20 cellular contexts compared by ENCODE assay signal in the genomic region with DNA sequence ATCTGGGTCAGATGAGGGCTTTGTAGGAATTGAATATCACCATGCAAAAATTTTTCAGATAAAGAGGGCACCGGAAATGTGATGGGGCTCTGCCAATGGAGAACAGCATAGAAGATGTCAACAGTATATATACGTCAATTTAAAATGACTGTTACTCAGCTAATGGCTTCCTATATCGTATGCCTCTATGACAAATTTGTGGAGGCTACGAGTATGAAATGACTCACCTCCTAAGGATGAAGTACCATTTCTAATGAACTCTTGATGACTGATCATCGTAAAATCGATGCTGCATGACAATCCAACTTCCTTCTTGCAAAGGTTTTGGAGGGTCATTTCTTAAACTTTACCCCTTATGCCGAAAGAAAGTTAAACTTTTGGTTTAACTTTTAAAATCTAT.
"Had no signal": no experiment of that assay in that cellular context is flagged by ENCODE, and none has a peak within 500 bp of the region (broad histone marks: within the 10 kb centered on the region; RNA-seq: fewer than 3 reads in every experiment).

No MANE protein-coding gene starts in this region.

- H3K4me3 ChIP-seq: mucosa of descending colon, right atrium auricular region, transverse colon had no signal

- H3K36me3 Mint-ChIP-seq: activated CD8-positive, alpha-beta memory T cell treated with anti-CD3 and anti-CD28 coated beads, Interleukin-2, amount 10 ng/mL, durations not matched to agents 7 days and 5 days; activated naive CD4-positive, alpha-beta T cell treated with anti-CD3 and anti-CD28 coated beads, Interleukin-2, amount 50 U/mL, for 24 hours; brain; stimulated activated memory B cell treated with anti-CD40 and anti-IgM and Interleukin-4, amounts not matched to agents 10 μg/mL and 1 μg/mL and 100 μg/mL, for 72 hours had no signal

- H3K4me1 ChIP-seq: right atrium auricular region, transverse colon had no signal

- H3K27ac ChIP-seq: neutrophil, right atrium auricular region, transverse colon had no signal

- H3K4me1 Mint-ChIP-seq: activated CD8-positive, alpha-beta memory T cell treated with anti-CD3 and anti-CD28 coated beads, Interleukin-2, amount 10 ng/mL, durations not matched to agents 7 days and 5 days; activated naive CD4-positive, alpha-beta T cell treated with anti-CD3 and anti-CD28 coated beads, Interleukin-2, amount 50 U/mL, for 24 hours; brain; central memory CD8-positive, alpha-beta T cell; immature natural killer cell; naive thymus-derived CD8-positive, alpha-beta T cell; stimulated activated memory B cell treated with anti-CD40 and anti-IgM and Interleukin-4, amounts not matched to agents 10 μg/mL and 1 μg/mL and 100 μg/mL, for 72 hours; T-helper 17 cell had no signal

- H3K27me3 Mint-ChIP-seq: activated CD8-positive, alpha-beta memory T cell treated with anti-CD3 and anti-CD28 coated beads, Interleukin-2, amount 10 ng/mL, durations not matched to agents 7 days and 5 days; activated naive CD4-positive, alpha-beta T cell treated with anti-CD3 and anti-CD28 coated beads, Interleukin-2, amount 50 U/mL, for 24 hours; activated T-cell treated with anti-CD3 and anti-CD28 coated beads, Interleukin-2, amount 50 U/mL, for 24 hours; central memory CD8-positive, alpha-beta T cell; naive thymus-derived CD8-positive, alpha-beta T cell; stimulated activated memory B cell treated with anti-CD40 and anti-IgM and Interleukin-4, amounts not matched to agents 10 μg/mL and 1 μg/mL and 100 μg/mL, for 72 hours; T-helper 17 cell had no signal

- H3K4me3 Mint-ChIP-seq: activated CD8-positive, alpha-beta memory T cell treated with anti-CD3 and anti-CD28 coated beads, Interleukin-2, amount 10 ng/mL, durations not matched to agents 7 days and 5 days; activated naive CD4-positive, alpha-beta T cell treated with anti-CD3 and anti-CD28 coated beads, Interleukin-2, amount 50 U/mL, for 24 hours; activated T-cell treated with anti-CD3 and anti-CD28 coated beads, Interleukin-2, amount 50 U/mL, for 24 hours; brain; central memory CD8-positive, alpha-beta T cell; immature natural killer cell; naive thymus-derived CD8-positive, alpha-beta T cell; stimulated activated memory B cell treated with anti-CD40 and anti-IgM and Interleukin-4, amounts not matched to agents 10 μg/mL and 1 μg/mL and 100 μg/mL, for 72 hours; T-helper 17 cell had no signal

- H3K27ac Mint-ChIP-seq: activated CD8-positive, alpha-beta memory T cell treated with anti-CD3 and anti-CD28 coated beads, Interleukin-2, amount 10 ng/mL, durations not matched to agents 7 days and 5 days; activated naive CD4-positive, alpha-beta T cell treated with anti-CD3 and anti-CD28 coated beads, Interleukin-2, amount 50 U/mL, for 24 hours; activated T-cell treated with anti-CD3 and anti-CD28 coated beads, Interleukin-2, amount 50 U/mL, for 24 hours; brain; immature natural killer cell; naive thymus-derived CD8-positive, alpha-beta T cell; stimulated activated memory B cell treated with anti-CD40 and anti-IgM and Interleukin-4, amounts not matched to agents 10 μg/mL and 1 μg/mL and 100 μg/mL, for 72 hours; T-helper 17 cell had no signal

- H3K27me3 ChIP-seq: neutrophil, right atrium auricular region, transverse colon had no signal

- H3K36me3 ChIP-seq: neutrophil, right atrium auricular region, transverse colon had no signal

- H3K9me3 ChIP-seq: mucosa of descending colon, neutrophil, transverse colon had no signal

- DNase-seq: activated CD4-positive, alpha-beta T cell treated with anti-CD3 and anti-CD28 coated beads, Interleukin-2, amount 50 U/mL, for 1 hour; activated CD4-positive, CD25-positive, alpha-beta regulatory T cell; activated CD8-positive, alpha-beta memory T cell treated with anti-CD3 and anti-CD28 coated beads, Interleukin-2, amount 10 ng/mL, durations not matched to agents 7 days and 5 days; activated effector memory CD4-positive, alpha-beta T cell treated with Interleukin-2 at 50 U/mL for 16 hours; activated T-cell treated with anti-CD3 and anti-CD28 coated beads, Interleukin-2, amount 50 U/mL, for 24 hours; dermis blood vessel endothelial cell; glutamatergic neuron; immature natural killer cell; mammary epithelial cell; mucosa of descending colon; naive thymus-derived CD8-positive, alpha-beta T cell; posterior cingulate gyrus; T-helper 17 cell; transverse colon had no signal

- ATAC-seq: activated CD8-positive, alpha-beta memory T cell treated with anti-CD3 and anti-CD28 coated beads, Interleukin-2, amount 10 ng/mL, durations not matched to agents 7 days and 5 days; mucosa of descending colon; naive thymus-derived CD8-positive, alpha-beta T cell; stimulated activated memory B cell treated with anti-CD40 and anti-IgM and Interleukin-4, amounts not matched to agents 10 μg/mL and 1 μg/mL and 100 μg/mL, for 72 hours; T-helper 17 cell had no signal
